1 cellular context compared by ENCODE assay signal in the genomic region with DNA sequence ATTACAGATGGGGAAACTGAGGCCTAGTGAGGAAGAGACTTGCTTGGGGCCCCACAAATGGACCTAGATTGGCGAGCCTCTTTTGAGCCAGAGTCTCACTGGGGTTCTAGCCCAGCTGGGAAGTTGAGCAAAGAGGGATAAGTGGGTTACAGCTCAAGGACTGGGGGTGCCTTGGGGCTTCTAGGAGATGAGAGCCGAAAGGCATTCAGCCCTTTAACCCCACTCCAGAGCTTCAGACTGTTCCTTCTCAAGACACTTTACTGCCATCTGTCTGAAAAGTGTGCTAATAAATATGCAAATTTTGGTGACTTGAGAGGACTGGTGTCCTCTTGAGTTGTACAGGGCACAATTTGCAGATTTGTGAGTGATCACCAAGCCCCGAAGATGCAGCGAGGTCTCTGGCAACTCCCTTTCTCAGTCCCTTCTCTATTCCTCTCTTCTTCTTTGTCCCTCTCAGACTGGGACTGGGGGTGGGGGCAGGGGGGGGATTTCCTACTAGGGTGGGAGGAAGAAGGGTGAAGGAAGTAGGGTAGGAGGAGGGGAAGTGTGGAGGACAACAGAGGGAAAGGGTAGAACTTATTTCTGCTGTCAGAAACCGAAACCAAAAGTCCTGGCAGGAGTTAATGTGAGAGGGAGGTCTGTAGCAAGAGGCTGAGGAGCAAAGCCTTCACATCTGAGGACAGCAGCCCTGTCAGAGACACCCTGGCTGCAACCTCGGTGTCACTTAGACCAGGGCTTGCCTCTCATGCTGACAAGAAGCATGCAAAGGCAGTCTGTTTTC.
TF ChIP-seq lines count a peak whose summit lies in the region.

No MANE protein-coding gene starts in this region.

TF ChIP-seq in IMR-90, 13 proteins besides CTCF, POLR2A, EP300 and RAD21:
- TF ChIP-seq CEBPB (IDR thresholded peaks at IDR 0.05; ENCODE audit: low read depth, low read length) (peak; percentile 13; the same call in 1 of the 2 replicates), RFX5 (IDR thresholded peaks at IDR 0.05; ENCODE audit: low read depth, low read length) (no peak)
